Comparison of ENCODE assay signal across 19 cellular contexts in the genomic region with DNA sequence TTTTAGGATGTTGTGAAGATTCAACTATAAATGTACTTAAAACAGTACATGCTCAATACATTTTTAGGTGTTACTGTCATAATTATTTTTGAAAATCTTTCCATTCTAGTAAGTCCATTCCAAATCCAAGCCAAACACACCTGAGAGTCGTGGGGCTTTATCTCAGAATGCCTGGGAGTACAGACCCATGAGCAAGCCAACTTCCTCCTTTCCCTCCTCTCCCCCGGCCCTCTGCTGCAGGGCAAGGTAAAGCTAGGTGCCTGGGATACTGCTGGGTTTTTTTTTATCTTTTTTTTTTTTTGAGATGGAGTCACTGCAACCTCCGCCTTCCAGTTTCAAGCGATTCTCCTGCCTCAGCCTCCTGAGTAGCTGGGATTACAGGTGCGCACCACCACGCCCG. TPM values are rescaled to one million over a fixed set of nuclear protein-coding genes. Genes with fewer than 3 reads are reported as not detected.
DNase-seq lines count a peak whose midpoint lies in the region; ATAC-seq, FAIRE-seq and TF ChIP-seq lines count a peak whose summit lies in the region.
"Had no signal": no experiment of that assay in that cellular context is flagged by ENCODE, and none has a peak within 500 bp of the region (broad histone marks: within the 10 kb centered on the region; RNA-seq: fewer than 3 reads in every experiment).

No MANE protein-coding gene starts in this region.

- H3K9me3 ChIP-seq in RWPE2 (ENCODE audit: severe bottlenecking) (no peaks in the 10 kb centered on the region), keratinocyte (ENCODE audit: control insufficient read depth, low read depth, low read length) (no peaks in the 10 kb centered on the region)
- no peaks in the 10 kb centered on the region for H3K9me3 ChIP-seq in CD8-positive, alpha-beta memory T cell (ENCODE audit: low read length)
- H3K9me3 ChIP-seq: BE2C, HAP-1 had no signal

- H3K36me3 ChIP-seq in RWPE2 (ENCODE audit: low read depth) (no peaks in the 10 kb centered on the region), keratinocyte (ENCODE audit: control insufficient read depth in 2 of 2, extremely low read depth in 1 of 2, insufficient read depth in 2 of 2, low read length in 2 of 2) (no peaks in the 10 kb centered on the region)
- no peaks in the 10 kb centered on the region for H3K36me3 ChIP-seq in CD8-positive, alpha-beta memory T cell (ENCODE audit: insufficient read depth, low read length)
- H3K36me3 ChIP-seq: BE2C, HAP-1 had no signal

- peaks cover 46% of the 10 kb centered on the region for H3K4me1 ChIP-seq in RWPE2 (ENCODE audit: insufficient read depth, poor library complexity, severe bottlenecking)
- H3K4me1 ChIP-seq in keratinocyte (ENCODE audit: control insufficient read depth, extremely low read depth, insufficient read depth, low read length): peaks cover 48% of the 10 kb centered on the region
- H3K4me1 ChIP-seq in CD8-positive, alpha-beta memory T cell (ENCODE audit: insufficient read depth, low read length): no peaks in the 10 kb centered on the region
- H3K4me1 ChIP-seq: BE2C, HAP-1 had no signal

- peaks cover 48% of the 10 kb centered on the region for H3K79me2 ChIP-seq in keratinocyte (ENCODE audit: control insufficient read depth, insufficient read depth, low read length)

- H3K27ac ChIP-seq in RWPE2 (ENCODE audit: poor library complexity, severe bottlenecking) (peak overlapping the region; percentile 92), keratinocyte (ENCODE audit: control insufficient read depth, insufficient read depth, low read length) (peak overlapping the region; percentile 81)
- no peak overlapping the region for H3K27ac ChIP-seq in CD8-positive, alpha-beta memory T cell (ENCODE audit: low read depth, low read length)
- H3K27ac ChIP-seq: C4-2B had no signal

- no peaks in the 10 kb centered on the region for H3K27me3 ChIP-seq in RWPE2 (ENCODE audit: insufficient read depth, poor library complexity, severe bottlenecking)
- no peaks in the 10 kb centered on the region for H3K27me3 ChIP-seq in keratinocyte (ENCODE audit: control insufficient read depth, extremely low read depth, insufficient read depth, low read length)
- H3K27me3 ChIP-seq in CD8-positive, alpha-beta memory T cell (ENCODE audit: insufficient read depth, low read length, poor library complexity, severe bottlenecking): no peaks in the 10 kb centered on the region
- H3K27me3 ChIP-seq: BE2C had no signal

- FAIRE-seq in keratinocyte (lab: Jason Lieb, UNC): no peak
- FAIRE-seq: A204.1, GM19239, H1, HepG2, HTR-8/SVneo had no signal

- H3K36me3 Mint-ChIP-seq in HFFc6 (ENCODE audit: low read depth): no peaks in the 10 kb centered on the region
- no peaks in the 10 kb centered on the region for H3K36me3 Mint-ChIP-seq in CD8-positive, alpha-beta memory T cell
- H3K36me3 Mint-ChIP-seq: CD4-positive, alpha-beta memory T cell had no signal

- no peak overlapping the region for H2AFZ ChIP-seq in keratinocyte (ENCODE audit: control insufficient read depth, low read length)

- no peaks in the 10 kb centered on the region for H4K20me1 ChIP-seq in keratinocyte (ENCODE audit: control insufficient read depth, extremely low read depth, insufficient read depth, low read length)

- peak overlapping the region; percentile 46; the same call in 1 of the 2 replicates for H3K27ac Mint-ChIP-seq in HFFc6
- H3K27ac Mint-ChIP-seq in CD8-positive, alpha-beta memory T cell: no peak overlapping the region
- H3K27ac Mint-ChIP-seq: CD4-positive, alpha-beta memory T cell had no signal

- POLR2A ChIA-PET in CD8-positive, alpha-beta memory T cell (lab: Charles Lee): no interaction called here

- dilution Hi-C loops in keratinocyte (cut with MboI; ENCODE audit: extremely low pct_ligation_motif_present, low sequenced_read_pairs): no loop called here

- H3K27me3 Mint-ChIP-seq in HFFc6 (ENCODE audit: insufficient read depth): no peaks in the 10 kb centered on the region
- peaks cover 12 to 31% of the 10 kb centered on the region in 2 donors for H3K27me3 Mint-ChIP-seq in CD8-positive, alpha-beta memory T cell

- H3K4me1 Mint-ChIP-seq in HFFc6 (ENCODE audit: low read depth): peaks cover 71% of the 10 kb centered on the region
- H3K4me1 Mint-ChIP-seq in CD8-positive, alpha-beta memory T cell: peaks cover 0 to 10% (median 3%) of the 10 kb centered on the region in 3 donors

- H3K9ac ChIP-seq in keratinocyte (ENCODE audit: control insufficient read depth, extremely low read depth, insufficient read depth, low read length): no peak overlapping the region

- no peak overlapping the region for H3K4me3 Mint-ChIP-seq in HFFc6
- no peak overlapping the region for H3K4me3 Mint-ChIP-seq in CD8-positive, alpha-beta memory T cell
- H3K4me3 Mint-ChIP-seq: CD4-positive, alpha-beta memory T cell had no signal

- no peak overlapping the region for H3K4me3 ChIP-seq in RWPE2 (ENCODE audit: severe bottlenecking)
- no peak overlapping the region for H3K4me3 ChIP-seq in keratinocyte (ENCODE audit: control insufficient read depth in 2 of 3, extremely low read depth in 1 of 3, insufficient read depth in 2 of 3, low read depth in 1 of 3, low read length in 3 of 3)
- H3K4me3 ChIP-seq in CD8-positive, alpha-beta memory T cell (ENCODE audit: low read length): no peak overlapping the region
- H3K4me3 ChIP-seq: HAP-1 had no signal

- no peak overlapping the region for H3K4me2 ChIP-seq in keratinocyte (ENCODE audit: control insufficient read depth, extremely low read depth, insufficient read depth, low read depth, low read length)

- CTCF ChIA-PET in CD8-positive, alpha-beta memory T cell (lab: Charles Lee): no interaction called here

- TF ChIP-seq CTCF in HFFc6 (IDR thresholded peaks at IDR 0.05): no peak
- TF ChIP-seq CTCF in RWPE2 (IDR thresholded peaks at IDR 0.05; ENCODE audit: poor library complexity, severe bottlenecking): no peak
- no peak for TF ChIP-seq CTCF in keratinocyte (optimal IDR thresholded peaks at IDR 0.05 in 1 of 3, IDR thresholded peaks at IDR 0.05 in 1 of 3, conservative IDR thresholded peaks at IDR 0.05 in 1 of 3; ENCODE audit: extremely low read depth in 1 of 3, insufficient read depth in 2 of 3, low read length in 3 of 3)

- no peaks in the 10 kb centered on the region for H3K9me3 Mint-ChIP-seq in HFFc6
- no peaks in the 10 kb centered on the region for H3K9me3 Mint-ChIP-seq in CD8-positive, alpha-beta memory T cell

- DNase-seq in HFFc6 (no peak), RWPE2 (ENCODE audit: low spot score) (no peak), keratinocyte (ENCODE audit: low read depth, low spot score) (no peak), NCI-H187 treated with DMSO at 0.1 percent for 48 hours (lab: John Stamatoyannopoulos, UW) (no peak), EL (no peak)
- no peak for DNase-seq in CD8-positive, alpha-beta memory T cell
- no peak for DNase-seq in stimulated activated CD4-positive, alpha-beta T cell treated with anti-CD3 and anti-CD28 coated beads, Interleukin-12 subunit alpha, Interleukin-12 subunit beta, amount 100 ng/mL, for 4 hours
- DNase-seq: BE2C; CD4-positive, alpha-beta memory T cell; COR-L47; DND-41; GF-D8 had no signal

- ATAC-seq in RWPE2 (ENCODE audit: low read depth): no peak
- ATAC-seq: HepG2 had no signal

- H3K9me1 ChIP-seq in keratinocyte (ENCODE audit: control insufficient read depth, extremely low read depth, insufficient read depth, low read length): no peaks in the 10 kb centered on the region

RNA-seq across cellular contexts. Expression of gene TMEM51, which starts 16.5 kb away (rescaled TPM):
- 1 to 10 TPM; 4.8 to 6.8 (median 6.6) TPM for total RNA-seq in HFFc6 (2021; fragmentation: NEBNext Ultra II Directional; extraction: Animal tissue kit (Norgen Biotek cat#: 25700))
- polyA plus RNA-seq in keratinocyte: 12.9 to 17.6 TPM (median 14.5 TPM) in 3 replicates
- polyA plus RNA-seq in keratinocyte (2011; ENCODE audit: low read depth): 7.1 TPM
- polyA plus RNA-seq in keratinocyte (2011; cell fraction: cytosol; rRNA removed): 8.6 and 10.9 TPM in 2 replicates
- polyA plus RNA-seq in keratinocyte (2011; cell fraction: nucleus; rRNA removed): 32.1 and 32.9 TPM in 2 replicates
- polyA plus RNA-seq in keratinocyte (2012; ENCODE audit: low replicate concordance): 13.7 and 16.0 TPM in 2 replicates
- polyA minus RNA-seq in keratinocyte: 5.4 to 6.7 TPM (median 5.5 TPM) in 3 replicates
- polyA minus RNA-seq in keratinocyte (2011; cell fraction: cytosol; rRNA and poly(A)+ RNA removed): 11.5 TPM
- 12.0 and 13.7 TPM in 2 replicates for polyA minus RNA-seq in keratinocyte (2011; cell fraction: nucleus; rRNA and poly(A)+ RNA removed)
- under 1 TPM; 0.11 to 0.24 TPM for total RNA-seq in CD8-positive, alpha-beta memory T cell
- polyA plus RNA-seq in CD8-positive, alpha-beta memory T cell: not detected
- polyA plus RNA-seq: CD4-positive, alpha-beta memory T cell had no signal

Comparison
In these comparisons a context has a peak if more than half of its experiments do, and no peak if none do; other contexts are left out.
1. RNA of gene TMEM51, which starts 16.5 kb away (total RNA-seq): 4.8 to 6.8 TPM in HFFc6; 0.11 to 0.24 TPM in CD8-positive, alpha-beta memory T cell; every median in the first group is over 4 times any median in the second.